In genomic region chr3:71693641-71694040, GRCh38 we compare ENCODE assay signal across 22 cellular contexts. TPM values are rescaled to one million over a fixed set of nuclear protein-coding genes. Genes with fewer than 3 reads are reported as not detected.
A peak's percentile ranks its signal among the peaks of the same experiment; 100 is the strongest.
DNase-seq lines count a peak whose midpoint lies in the region; ATAC-seq, FAIRE-seq and TF ChIP-seq lines count a peak whose summit lies in the region.
"Had no signal": no experiment of that assay in that cellular context is flagged by ENCODE, and none has a peak within 500 bp of the region (broad histone marks: within the 10 kb centered on the region; RNA-seq: fewer than 3 reads in every experiment).

No MANE protein-coding gene starts in this region.

- ATAC-seq in lower lobe of right lung (peak; percentile 82 to 91), PC-3 (no peak)
- ATAC-seq: activated CD8-positive, alpha-beta T cell treated with anti-CD3 and anti-CD28 coated beads for 36 hours; activated T-cell treated with anti-CD3 and anti-CD28 coated beads, Interleukin-2, amount 50 U/mL, for 4 hours; WTC11 had no signal

- H2AFZ ChIP-seq in PC-3 (ENCODE audit: low read length), result no peak overlapping the region

- H3K9ac ChIP-seq in PC-3 (ENCODE audit: low read length), result no peak overlapping the region

- H3K27me3 ChIP-seq in lower lobe of right lung (ENCODE audit: low read depth) (no peaks in the 10 kb centered on the region), stomach (no peaks in the 10 kb centered on the region), PC-3 (ENCODE audit: low read length) (no peaks in the 10 kb centered on the region)

- H3K9me2 ChIP-seq in PC-3 (replicated peaks; ENCODE audit: low read length), result no peaks in the 10 kb centered on the region

- peaks cover 5% of the 10 kb centered on the region for H3K36me3 ChIP-seq in lower lobe of right lung
- H3K36me3 ChIP-seq in stomach, result peaks cover 0 to 8% (median 6%) of the 10 kb centered on the region in 4 donors
- H3K36me3 ChIP-seq in PC-3 (ENCODE audit: low read depth, low read length), result no peaks in the 10 kb centered on the region

- intact Hi-C loops in lower lobe of right lung (cut with DNase I), result no loop called here
- intact Hi-C loops in stomach (cut with DNase I; ENCODE audit: low total_unique reads), result no loop called here
- intact Hi-C loops in PC-3 (cut with micrococcal nuclease), result no loop called here
- intact Hi-C loops in activated T-helper 1 cell treated with anti-CD3 and anti-CD28 coated beads, Interleukin-12 subunit alpha, Interleukin-12 subunit beta, Interleukin-2, Interleukin-4 antibody, amounts not matched to agents 30 ng/mL and 10 ng/mL and 1 ng/mL, durations not matched to agents 14 hours and 24 hours and 36 hours (cut with micrococcal nuclease), result no loop called here

- POLR2A ChIA-PET in PC-3 (lab: Charles Lee; ENCODE audit: unreplicated experiment), result no interaction called here

- CTCF ChIA-PET in PC-3 (lab: Charles Lee), result no interaction called here

- no peaks in the 10 kb centered on the region for H3K9me3 Mint-ChIP-seq in HFFc6
- no peaks in the 10 kb centered on the region for H3K9me3 Mint-ChIP-seq in activated T-helper 1 cell treated with anti-CD3 and anti-CD28 coated beads, Interleukin-12 subunit alpha, Interleukin-12 subunit beta, Interleukin-2, Interleukin-4 antibody, amounts not matched to agents 30 ng/mL and 10 ng/mL and 1 ng/mL, durations not matched to agents 14 hours and 24 hours and 36 hours
- H3K9me3 Mint-ChIP-seq: activated CD8-positive, alpha-beta T cell treated with anti-CD3 and anti-CD28 coated beads for 36 hours; activated naive CD4-positive, alpha-beta T cell treated with anti-CD3 and anti-CD28 coated beads, Interleukin-2, amount 50 U/mL, for 24 hours; activated T-cell treated with anti-CD3 and anti-CD28 coated beads, Interleukin-2, amount 50 U/mL, for 4 hours; brain; CD4-positive, CD25-positive, alpha-beta regulatory T cell; stimulated activated naive CD8-positive, alpha-beta T cell treated with anti-CD3 and anti-CD28 coated beads, Interleukin-15, Interleukin-2, amounts not matched to agents 100 ng/mL and 50 ng/mL, for 24 hours; T-helper 2 cell treated with Interferon-gamma antibody and Interleukin-4, amounts not matched to agents 5 μg/mL and 100 μg/mL, for 36 hours had no signal

- WGBS in stomach, 5 donors, result 23 to 44% (median 30%) methylated on average over 8 of the region's 8 CpGs

- FAIRE-seq in D721Med (lab: Jason Lieb, UNC), result no peak
- FAIRE-seq: frontal cortex, GM12891 had no signal

- no peaks in the 10 kb centered on the region for H3K36me3 Mint-ChIP-seq in HFFc6 (ENCODE audit: low read depth)
- H3K36me3 Mint-ChIP-seq in activated T-helper 1 cell treated with anti-CD3 and anti-CD28 coated beads, Interleukin-12 subunit alpha, Interleukin-12 subunit beta, Interleukin-2, Interleukin-4 antibody, amounts not matched to agents 30 ng/mL and 10 ng/mL and 1 ng/mL, durations not matched to agents 14 hours and 24 hours and 36 hours (ENCODE audit: low read depth), result peaks cover 48% of the 10 kb centered on the region

- peaks cover 4% of the 10 kb centered on the region; the same call in 1 of the 2 replicates for H3K27me3 Mint-ChIP-seq in HFFc6 (ENCODE audit: insufficient read depth)
- H3K27me3 Mint-ChIP-seq in activated T-helper 1 cell treated with anti-CD3 and anti-CD28 coated beads, Interleukin-12 subunit alpha, Interleukin-12 subunit beta, Interleukin-2, Interleukin-4 antibody, amounts not matched to agents 30 ng/mL and 10 ng/mL and 1 ng/mL, durations not matched to agents 14 hours and 24 hours and 36 hours (ENCODE audit: insufficient read depth), result no peaks in the 10 kb centered on the region
- H3K27me3 Mint-ChIP-seq: activated CD8-positive, alpha-beta T cell treated with anti-CD3 and anti-CD28 coated beads for 36 hours; activated naive CD4-positive, alpha-beta T cell treated with anti-CD3 and anti-CD28 coated beads, Interleukin-2, amount 50 U/mL, for 24 hours; brain; CD4-positive, CD25-positive, alpha-beta regulatory T cell; stimulated activated naive CD8-positive, alpha-beta T cell treated with anti-CD3 and anti-CD28 coated beads, Interleukin-15, Interleukin-2, amounts not matched to agents 100 ng/mL and 50 ng/mL, for 24 hours had no signal

- H3K9me3 ChIP-seq in lower lobe of right lung, result no peaks in the 10 kb centered on the region
- no peaks in the 10 kb centered on the region for H3K9me3 ChIP-seq in stomach
- no peaks in the 10 kb centered on the region for H3K9me3 ChIP-seq in PC-3 (ENCODE audit: low read length)
- H3K9me3 ChIP-seq: left ventricle myocardium inferior had no signal

- DNase-seq in HFFc6 (no peak), choroid plexus epithelial cell (ENCODE audit: low read depth) (peak; percentile 59), lower lobe of right lung (peak; percentile 56), stomach (no peak), C1 segment of cervical spinal cord (lab: John Stamatoyannopoulos, UW) (no peak), PC-3 (no peak), D721Med (ENCODE audit: insufficient read length, low spot score) (no peak)
- no peak for DNase-seq in activated T-helper 1 cell treated with anti-CD3 and anti-CD28 coated beads, Interleukin-12 subunit alpha, Interleukin-12 subunit beta, Interleukin-2, Interleukin-4 antibody, amounts not matched to agents 30 ng/mL and 10 ng/mL and 1 ng/mL, durations not matched to agents 14 hours and 24 hours and 36 hours (ENCODE audit: low spot score)
- DNase-seq: activated CD8-positive, alpha-beta T cell treated with anti-CD3 and anti-CD28 coated beads for 36 hours; activated T-cell treated with anti-CD3 and anti-CD28 coated beads, Interleukin-2, amount 50 U/mL, for 4 hours; CD4-positive, CD25-positive, alpha-beta regulatory T cell; KBM-7; left ventricle myocardium inferior; NCI-H187; stimulated activated CD4-positive, alpha-beta T cell treated with anti-CD3 and anti-CD28 coated beads, Interleukin-2, amount 100 ng/mL, for 24 hours had no signal

- H3K4me1 ChIP-seq in lower lobe of right lung (peaks cover 37% of the 10 kb centered on the region), stomach (peaks cover 25 to 68% (median 49%) of the 10 kb centered on the region in 4 donors), PC-3 (ENCODE audit: insufficient read depth, low read length) (no peaks in the 10 kb centered on the region)

- TF ChIP-seq EP300 in stomach (IDR thresholded peaks at IDR 0.05), result no peak

- H3F3A ChIP-seq in PC-3 (ENCODE audit: low read length, unreplicated experiment), result no peaks in the 10 kb centered on the region

- no peak for TF ChIP-seq CTCF in HFFc6 (IDR thresholded peaks at IDR 0.05)
- no peak for TF ChIP-seq CTCF in choroid plexus epithelial cell (conservative IDR thresholded peaks at IDR 0.05; ENCODE audit: low read depth, low read length)
- no peak for TF ChIP-seq CTCF in lower lobe of right lung (IDR thresholded peaks at IDR 0.05)
- TF ChIP-seq CTCF in stomach (IDR thresholded peaks at IDR 0.05), result no peak
- no peak for TF ChIP-seq CTCF in PC-3 (conservative IDR thresholded peaks at IDR 0.05; ENCODE audit: low read depth, low read length)
- TF ChIP-seq CTCF in D721Med (IDR thresholded peaks at IDR 0.05; ENCODE audit: insufficient read depth, missing control alignments), result no peak

- H3K27ac ChIP-seq in lower lobe of right lung (peak overlapping the region; percentile 51), stomach (peak overlapping the region in 4 of 5 donors; percentile 1 to 75 (median 67)), PC-3 (ENCODE audit: low read length) (no peak overlapping the region)
- H3K27ac ChIP-seq: left ventricle myocardium inferior had no signal

- no peak overlapping the region for H3K4me2 ChIP-seq in PC-3 (ENCODE audit: low read length)

- no peaks in the 10 kb centered on the region for H4K20me1 ChIP-seq in PC-3 (ENCODE audit: low read length)

- no TSS peak for BruUV-seq in PC-3 (replicated peaks; lab: Mats Ljungman, UMichigan)

- TF ChIP-seq POLR2A in stomach (IDR thresholded peaks at IDR 0.05), result no peak

- H3K4me3 Mint-ChIP-seq in HFFc6, result no peak overlapping the region; the same call in 1 of the 2 replicates
- H3K4me3 Mint-ChIP-seq in activated T-helper 1 cell treated with anti-CD3 and anti-CD28 coated beads, Interleukin-12 subunit alpha, Interleukin-12 subunit beta, Interleukin-2, Interleukin-4 antibody, amounts not matched to agents 30 ng/mL and 10 ng/mL and 1 ng/mL, durations not matched to agents 14 hours and 24 hours and 36 hours, result no peak overlapping the region
- H3K4me3 Mint-ChIP-seq: activated CD8-positive, alpha-beta T cell treated with anti-CD3 and anti-CD28 coated beads for 36 hours; activated naive CD4-positive, alpha-beta T cell treated with anti-CD3 and anti-CD28 coated beads, Interleukin-2, amount 50 U/mL, for 24 hours; activated T-cell treated with anti-CD3 and anti-CD28 coated beads, Interleukin-2, amount 50 U/mL, for 4 hours; brain; CD4-positive, CD25-positive, alpha-beta regulatory T cell; stimulated activated naive CD8-positive, alpha-beta T cell treated with anti-CD3 and anti-CD28 coated beads, Interleukin-15, Interleukin-2, amounts not matched to agents 100 ng/mL and 50 ng/mL, for 24 hours; T-helper 2 cell treated with Interferon-gamma antibody and Interleukin-4, amounts not matched to agents 5 μg/mL and 100 μg/mL, for 36 hours; WTC11 had no signal

- peaks cover 39% of the 10 kb centered on the region for H3K4me1 Mint-ChIP-seq in HFFc6 (ENCODE audit: low read depth)
- peaks cover 1% of the 10 kb centered on the region for H3K4me1 Mint-ChIP-seq in activated T-helper 1 cell treated with anti-CD3 and anti-CD28 coated beads, Interleukin-12 subunit alpha, Interleukin-12 subunit beta, Interleukin-2, Interleukin-4 antibody, amounts not matched to agents 30 ng/mL and 10 ng/mL and 1 ng/mL, durations not matched to agents 14 hours and 24 hours and 36 hours (ENCODE audit: low read depth)
- H3K4me1 Mint-ChIP-seq: activated naive CD4-positive, alpha-beta T cell treated with anti-CD3 and anti-CD28 coated beads, Interleukin-2, amount 50 U/mL, for 24 hours had no signal

- H3K27ac Mint-ChIP-seq in HFFc6, result peak overlapping the region; percentile 67
- H3K27ac Mint-ChIP-seq in activated T-helper 1 cell treated with anti-CD3 and anti-CD28 coated beads, Interleukin-12 subunit alpha, Interleukin-12 subunit beta, Interleukin-2, Interleukin-4 antibody, amounts not matched to agents 30 ng/mL and 10 ng/mL and 1 ng/mL, durations not matched to agents 14 hours and 24 hours and 36 hours, result no peak overlapping the region
- H3K27ac Mint-ChIP-seq: activated CD8-positive, alpha-beta T cell treated with anti-CD3 and anti-CD28 coated beads for 36 hours; activated naive CD4-positive, alpha-beta T cell treated with anti-CD3 and anti-CD28 coated beads, Interleukin-2, amount 50 U/mL, for 24 hours; CD4-positive, CD25-positive, alpha-beta regulatory T cell; stimulated activated naive CD8-positive, alpha-beta T cell treated with anti-CD3 and anti-CD28 coated beads, Interleukin-15, Interleukin-2, amounts not matched to agents 100 ng/mL and 50 ng/mL, for 24 hours; T-helper 2 cell treated with Interferon-gamma antibody and Interleukin-4, amounts not matched to agents 5 μg/mL and 100 μg/mL, for 36 hours had no signal

- H3K4me3 ChIP-seq in choroid plexus epithelial cell (ENCODE audit: low read depth, low read length), result no peak overlapping the region
- H3K4me3 ChIP-seq in lower lobe of right lung, result no peak overlapping the region
- no peak overlapping the region for H3K4me3 ChIP-seq in stomach
- H3K4me3 ChIP-seq in PC-3 (ENCODE audit: low read length), result no peak overlapping the region
- H3K4me3 ChIP-seq: left ventricle myocardium inferior had no signal

- no peaks in the 10 kb centered on the region for H3K79me2 ChIP-seq in PC-3 (ENCODE audit: low read length)

RNA-seq across cellular contexts. Expression of gene EIF4E3, which starts 31.6 kb away (rescaled TPM):
- total RNA-seq in HFFc6 (2021; fragmentation: NEBNext Ultra II Directional; extraction: Animal tissue kit (Norgen Biotek cat#: 25700)), result 1 to 10 TPM in 2 of 6 experiments, under 1 TPM in 4; 0.65 to 1.1 (median 0.94) TPM
- total RNA-seq in lower lobe of right lung (29.0 TPM), stomach (10 to 100 TPM in 4 of 5 donors, 1 to 10 TPM in 1; 4.1 to 25.9 (median 14.0) TPM), PC-3 (2014; rRNA removed) (2.2 and 2.5 TPM in 2 replicates)
- 10 to 100 TPM in 2 of 3 donors, 1 to 10 TPM in 1; 7.9 to 15.9 (median 15.0) TPM for polyA plus RNA-seq in stomach
- total RNA-seq in activated T-helper 1 cell treated with anti-CD3 and anti-CD28 coated beads, Interleukin-12 subunit alpha, Interleukin-12 subunit beta, Interleukin-2, Interleukin-4 antibody, amounts not matched to agents 30 ng/mL and 10 ng/mL and 1 ng/mL, durations not matched to agents 14 hours and 24 hours and 36 hours, result 20.6 and 21.8 TPM in 2 replicates

Comparison
In these comparisons a context has a peak if more than half of its experiments do, and no peak if none do; other contexts are left out.
1. DNase-seq: peak in choroid plexus epithelial cell (single experiment) and lower lobe of right lung (single experiment); none in HFFc6 (single experiment), stomach (single experiment), C1 segment of cervical spinal cord (0 of 14), PC-3 (single experiment), D721Med (single experiment) and activated T-helper 1 cell treated with anti-CD3 and anti-CD28 coated beads, Interleukin-12 subunit alpha, Interleukin-12 subunit beta, Interleukin-2, Interleukin-4 antibody, amounts not matched to agents 30 ng/mL and 10 ng/mL and 1 ng/mL, durations not matched to agents 14 hours and 24 hours and 36 hours (single experiment).